ENCODE assay signal across 21 cellular contexts in genomic region chr1:11143401-11143800, GRCh38. TPM values are rescaled to one million over a fixed set of nuclear protein-coding genes. Genes with fewer than 3 reads are reported as not detected.
A peak's percentile ranks its signal among the peaks of the same experiment; 100 is the strongest.
DNase-seq lines count a peak whose midpoint lies in the region; ATAC-seq and TF ChIP-seq lines count a peak whose summit lies in the region.
"Had no signal": no experiment of that assay in that cellular context is flagged by ENCODE, and none has a peak within 500 bp of the region (broad histone marks: within the 10 kb centered on the region; RNA-seq: fewer than 3 reads in every experiment).

No MANE protein-coding gene starts in this region.

- H3K9me3 ChIP-seq in right atrium auricular region (no peaks in the 10 kb centered on the region), ascending aorta (no peaks in the 10 kb centered on the region), lower lobe of right lung (no peaks in the 10 kb centered on the region)
- H3K9me3 ChIP-seq: esophagus muscularis mucosa, HAP-1 had no signal

- H3K4me3 ChIP-seq in right atrium auricular region (no peak overlapping the region), ascending aorta (no peak overlapping the region), lower lobe of right lung (no peak overlapping the region)
- H3K4me3 ChIP-seq: esophagus muscularis mucosa, HAP-1 had no signal

- TF ChIP-seq CTCF in right atrium auricular region (IDR thresholded peaks at IDR 0.05) (no peak), ascending aorta (IDR thresholded peaks at IDR 0.05) (no peak), lower lobe of right lung (IDR thresholded peaks at IDR 0.05) (no peak), type B pancreatic cell (conservative IDR thresholded peaks at IDR 0.05) (no peak)

- H3K27ac ChIP-seq in right atrium auricular region (peak overlapping the region; percentile 37 to 62), ascending aorta (peak overlapping the region; percentile 65 to 79), lower lobe of right lung (peak overlapping the region; percentile 7)

- H3K4me1 ChIP-seq in right atrium auricular region (peaks cover 0 to 21% of the 10 kb centered on the region in 2 donors), ascending aorta (peaks cover 0 to 9% of the 10 kb centered on the region in 2 donors), lower lobe of right lung (peaks cover 6% of the 10 kb centered on the region)
- H3K4me1 ChIP-seq: HAP-1 had no signal

- no peak overlapping the region for H3K4me3 Mint-ChIP-seq in type B pancreatic cell
- H3K4me3 Mint-ChIP-seq: CD4-positive, alpha-beta T cell; naive thymus-derived CD4-positive, alpha-beta T cell had no signal

- DNase-seq in right atrium auricular region (ENCODE audit: low spot score) (no peak), Right ventricle myocardium inferior (ENCODE audit: missing footprints) (no peak), ascending aorta (ENCODE audit: low spot score in 2 of 2) (no peak), lower lobe of right lung (no peak), type B pancreatic cell (ENCODE audit: extremely low spot score, unreplicated experiment) (no peak)
- DNase-seq: activated CD4-positive, CD25-positive, alpha-beta regulatory T cell treated with anti-CD3 and anti-CD28 coated beads, Interleukin-2, amount 50 U/mL, for 72 hours; activated gamma-delta T cell treated with Interleukin-2 at 50 U/mL for 16 hours; CD4-positive, alpha-beta T cell; DMS 273 treated with DMSO at 0.1 percent for 48 hours; IMR-90; kidney glomerular epithelial cell; naive thymus-derived CD4-positive, alpha-beta T cell; NCI-H2081; occipital lobe; PC-3; SIG-M5; stimulated activated CD4-positive, alpha-beta T cell treated with anti-CD3 and anti-CD28 coated beads, Interleukin-12 subunit alpha, Interleukin-12 subunit beta, amount 100 ng/mL, for 4 hours had no signal

- H3K27me3 Mint-ChIP-seq in type B pancreatic cell = no peaks in the 10 kb centered on the region
- H3K27me3 Mint-ChIP-seq: CD4-positive, alpha-beta T cell; naive thymus-derived CD4-positive, alpha-beta T cell had no signal

- intact Hi-C loops in Right ventricle myocardium inferior (cut with DNase I) = no loop called here
- intact Hi-C loops in ascending aorta (cut with DNase I) = loop anchor here (5.0 kb wide), 1 partner anchor 34 kb away; no protein-coding TSS in a partner anchor
- intact Hi-C loops in lower lobe of right lung (cut with DNase I) = no loop called here

- no peak for ATAC-seq in Right ventricle myocardium inferior
- ATAC-seq in lower lobe of right lung = no peak
- ATAC-seq in GM19397 (IDR thresholded peaks at IDR 0.05; ENCODE audit: unreplicated experiment) = no peak
- ATAC-seq in HG03571 (IDR thresholded peaks at IDR 0.05; ENCODE audit: unreplicated experiment) = no peak
- ATAC-seq: naive thymus-derived CD4-positive, alpha-beta T cell; PC-3 had no signal

- H3K36me3 Mint-ChIP-seq in type B pancreatic cell = peaks cover 21% of the 10 kb centered on the region

- no peak overlapping the region for H3K27ac Mint-ChIP-seq in type B pancreatic cell
- H3K27ac Mint-ChIP-seq: CD4-positive, alpha-beta T cell had no signal

- no peaks in the 10 kb centered on the region for H3K4me1 Mint-ChIP-seq in type B pancreatic cell (ENCODE audit: unreplicated experiment)

- H3K9me3 Mint-ChIP-seq in type B pancreatic cell = no peaks in the 10 kb centered on the region
- H3K9me3 Mint-ChIP-seq: CD4-positive, alpha-beta T cell; naive thymus-derived CD4-positive, alpha-beta T cell had no signal

- peaks cover 55% of the 10 kb centered on the region for H3K36me3 ChIP-seq in right atrium auricular region
- H3K36me3 ChIP-seq in ascending aorta = peaks cover 39 to 67% of the 10 kb centered on the region in 2 donors
- peaks cover 79% of the 10 kb centered on the region for H3K36me3 ChIP-seq in lower lobe of right lung

- H3K27me3 ChIP-seq in right atrium auricular region (no peaks in the 10 kb centered on the region), ascending aorta (no peaks in the 10 kb centered on the region), lower lobe of right lung (ENCODE audit: low read depth) (no peaks in the 10 kb centered on the region)
- H3K27me3 ChIP-seq: esophagus muscularis mucosa had no signal

RNA-seq across cellular contexts. Expression of gene EXOSC10, which starts 43.7 kb away (rescaled TPM):
- total RNA-seq in right atrium auricular region (10 to 100 TPM; 20.5 to 22.0 TPM), Right ventricle myocardium inferior (18.1 TPM), ascending aorta (38.7 TPM), lower lobe of right lung (47.7 TPM), type B pancreatic cell (ENCODE audit: low replicate concordance) (63.5 and 81.8 TPM in 2 replicates)

RNA-seq across cellular contexts. Expression of gene ANGPTL7, which starts 45.8 kb away (rescaled TPM):
- total RNA-seq in right atrium auricular region (1 to 10 TPM; 1.6 to 4.8 TPM), Right ventricle myocardium inferior (0.51 TPM), ascending aorta (2.0 TPM), lower lobe of right lung (0.80 TPM), type B pancreatic cell (ENCODE audit: low replicate concordance) (0.70 TPM in 1 of 2 replicates, not detected in the other)
- total RNA-seq: CD4-positive, alpha-beta T cell; naive thymus-derived CD4-positive, alpha-beta T cell; occipital lobe; PC-3 had no signal

Comparison
In these comparisons a context has a peak if more than half of its experiments do, and no peak if none do; other contexts are left out.
1. H3K27ac ChIP-seq: peak in every context shown above with its lines; median percentile 72 in ascending aorta; 50 in right atrium auricular region; 7 in lower lobe of right lung.